Comparison of ENCODE assay signal across 1 cellular context in the genomic region with DNA sequence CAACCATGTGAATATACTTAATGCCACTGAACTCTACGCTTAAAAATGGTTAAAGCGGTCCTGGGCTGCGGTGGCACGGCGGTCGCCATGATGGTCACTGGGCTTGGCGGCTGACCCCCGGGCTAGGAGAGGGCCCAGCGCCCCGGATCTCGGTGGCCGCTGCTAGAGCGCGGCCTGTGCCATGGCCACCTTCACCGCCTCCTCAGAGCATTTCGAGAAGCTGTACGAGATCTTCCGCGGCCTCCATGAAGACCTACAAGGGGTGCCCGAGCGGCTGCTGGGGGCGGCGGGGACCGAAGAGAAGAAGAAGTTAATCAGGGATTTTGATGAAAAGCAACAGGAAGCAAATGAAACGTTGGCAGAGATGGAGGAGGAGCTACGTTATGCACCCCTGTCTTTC.
TF ChIP-seq lines count a peak whose summit lies in the region.

No MANE protein-coding gene starts in this region.

TF ChIP-seq in HepG2, 621 proteins besides CTCF, POLR2A, EP300 and RAD21 (continued from another document):
- TF ChIP-seq, protein P1, sequence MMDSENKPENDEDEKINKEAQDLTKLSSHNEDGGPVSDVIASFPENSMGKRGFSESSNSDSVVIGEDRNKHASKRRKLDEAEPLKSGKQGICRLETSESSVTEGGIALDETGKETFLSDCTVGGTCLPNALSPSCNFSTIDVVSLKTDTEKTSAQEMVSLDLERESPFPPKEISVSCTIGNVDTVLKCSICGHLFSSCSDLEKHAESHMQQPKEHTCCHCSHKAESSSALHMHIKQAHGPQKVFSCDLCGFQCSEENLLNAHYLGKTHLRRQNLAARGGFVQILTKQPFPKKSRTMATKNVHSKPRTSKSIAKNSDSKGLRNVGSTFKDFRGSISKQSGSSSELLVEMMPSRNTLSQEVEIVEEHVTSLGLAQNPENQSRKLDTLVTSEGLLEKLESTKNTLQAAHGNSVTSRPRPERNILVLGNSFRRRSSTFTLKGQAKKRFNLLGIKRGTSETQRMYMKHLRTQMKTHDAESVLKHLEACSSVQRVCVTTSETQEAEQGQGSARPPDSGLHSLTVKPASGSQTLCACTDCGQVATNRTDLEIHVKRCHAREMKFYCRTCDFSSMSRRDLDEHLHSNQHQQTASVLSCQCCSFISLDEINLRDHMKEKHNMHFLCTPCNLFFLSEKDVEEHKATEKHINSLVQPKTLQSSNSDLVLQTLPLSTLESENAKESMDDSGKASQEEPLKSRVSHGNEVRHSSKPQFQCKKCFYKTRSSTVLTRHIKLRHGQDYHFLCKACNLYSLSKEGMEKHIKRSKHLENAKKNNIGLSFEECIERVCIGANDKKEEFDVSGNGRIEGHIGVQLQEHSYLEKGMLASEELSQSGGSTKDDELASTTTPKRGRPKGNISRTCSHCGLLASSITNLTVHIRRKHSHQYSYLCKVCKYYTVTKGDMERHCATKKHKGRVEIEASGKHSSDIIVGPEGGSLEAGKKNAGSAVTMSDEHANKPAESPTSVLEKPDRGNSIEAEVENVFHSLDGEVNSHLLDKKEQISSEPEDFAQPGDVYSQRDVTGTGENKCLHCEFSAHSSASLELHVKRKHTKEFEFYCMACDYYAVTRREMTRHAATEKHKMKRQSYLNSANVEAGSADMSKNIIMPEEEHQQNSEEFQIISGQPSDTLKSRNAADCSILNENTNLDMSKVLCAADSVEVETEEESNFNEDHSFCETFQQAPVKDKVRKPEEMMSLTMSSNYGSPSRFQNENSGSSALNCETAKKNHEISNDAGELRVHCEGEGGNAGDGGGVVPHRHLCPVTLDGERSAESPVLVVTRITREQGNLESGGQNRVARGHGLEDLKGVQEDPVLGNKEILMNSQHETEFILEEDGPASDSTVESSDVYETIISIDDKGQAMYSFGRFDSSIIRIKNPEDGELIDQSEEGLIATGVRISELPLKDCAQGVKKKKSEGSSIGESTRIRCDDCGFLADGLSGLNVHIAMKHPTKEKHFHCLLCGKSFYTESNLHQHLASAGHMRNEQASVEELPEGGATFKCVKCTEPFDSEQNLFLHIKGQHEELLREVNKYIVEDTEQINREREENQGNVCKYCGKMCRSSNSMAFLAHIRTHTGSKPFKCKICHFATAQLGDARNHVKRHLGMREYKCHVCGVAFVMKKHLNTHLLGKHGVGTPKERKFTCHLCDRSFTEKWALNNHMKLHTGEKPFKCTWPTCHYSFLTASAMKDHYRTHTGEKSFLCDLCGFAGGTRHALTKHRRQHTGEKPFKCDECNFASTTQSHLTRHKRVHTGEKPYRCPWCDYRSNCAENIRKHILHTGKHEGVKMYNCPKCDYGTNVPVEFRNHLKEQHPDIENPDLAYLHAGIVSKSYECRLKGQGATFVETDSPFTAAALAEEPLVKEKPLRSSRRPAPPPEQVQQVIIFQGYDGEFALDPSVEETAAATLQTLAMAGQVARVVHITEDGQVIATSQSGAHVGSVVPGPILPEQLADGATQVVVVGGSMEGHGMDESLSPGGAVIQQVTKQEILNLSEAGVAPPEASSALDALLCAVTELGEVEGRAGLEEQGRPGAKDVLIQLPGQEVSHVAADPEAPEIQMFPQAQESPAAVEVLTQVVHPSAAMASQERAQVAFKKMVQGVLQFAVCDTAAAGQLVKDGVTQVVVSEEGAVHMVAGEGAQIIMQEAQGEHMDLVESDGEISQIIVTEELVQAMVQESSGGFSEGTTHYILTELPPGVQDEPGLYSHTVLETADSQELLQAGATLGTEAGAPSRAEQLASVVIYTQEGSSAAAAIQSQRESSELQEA (CRISPR knock-in tag; IDR thresholded peaks at IDR 0.05; ENCODE audit: not compliant biosample characterization) = no peak
- TF ChIP-seq ARNTL (CRISPR knock-in tag; IDR thresholded peaks at IDR 0.05) (no peak), GTF2F1 (IDR thresholded peaks at IDR 0.05; ENCODE audit: low read length) (no peak)
- TF ChIP-seq, protein P2, sequence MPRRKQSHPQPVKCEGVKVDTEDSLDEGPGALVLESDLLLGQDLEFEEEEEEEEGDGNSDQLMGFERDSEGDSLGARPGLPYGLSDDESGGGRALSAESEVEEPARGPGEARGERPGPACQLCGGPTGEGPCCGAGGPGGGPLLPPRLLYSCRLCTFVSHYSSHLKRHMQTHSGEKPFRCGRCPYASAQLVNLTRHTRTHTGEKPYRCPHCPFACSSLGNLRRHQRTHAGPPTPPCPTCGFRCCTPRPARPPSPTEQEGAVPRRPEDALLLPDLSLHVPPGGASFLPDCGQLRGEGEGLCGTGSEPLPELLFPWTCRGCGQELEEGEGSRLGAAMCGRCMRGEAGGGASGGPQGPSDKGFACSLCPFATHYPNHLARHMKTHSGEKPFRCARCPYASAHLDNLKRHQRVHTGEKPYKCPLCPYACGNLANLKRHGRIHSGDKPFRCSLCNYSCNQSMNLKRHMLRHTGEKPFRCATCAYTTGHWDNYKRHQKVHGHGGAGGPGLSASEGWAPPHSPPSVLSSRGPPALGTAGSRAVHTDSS (CRISPR knock-in tag; conservative IDR thresholded peaks at IDR 0.05) = no peak
